In genomic region chr5:103404483-103404882, GRCh38 we compare ENCODE assay signal across 26 cellular contexts.
"Had no signal": no experiment of that assay in that cellular context is flagged by ENCODE, and none has a peak within 500 bp of the region (broad histone marks: within the 10 kb centered on the region; RNA-seq: fewer than 3 reads in every experiment).

No MANE protein-coding gene starts in this region.

- H3K4me1 ChIP-seq: foreskin keratinocyte, gastroesophageal sphincter had no signal

- H3K36me3 ChIP-seq: brain microvascular endothelial cell, gastroesophageal sphincter had no signal

- H3K4me3 ChIP-seq: coronary artery, dorsolateral prefrontal cortex, gastroesophageal sphincter had no signal

- DNase-seq: activated CD4-positive, alpha-beta memory T cell treated with anti-CD3 and anti-CD28 coated beads for 36 hours; activated CD4-positive, alpha-beta T cell treated with anti-CD3 and anti-CD28 coated beads for 36 hours; activated CD4-positive, alpha-beta T cell treated with anti-CD3 and anti-CD28 coated beads, Interleukin-2, amount 10 ng/mL, durations not matched to agents 24 days and 14 days; activated CD4-positive, CD25-positive, alpha-beta regulatory T cell; activated CD4-positive, CD25-positive, alpha-beta regulatory T cell treated with anti-CD3 and anti-CD28 coated beads, Interleukin-2, amount 50 U/mL, for 72 hours; activated CD8-positive, alpha-beta memory T cell treated with anti-CD3 and anti-CD28 coated beads, Interleukin-2, amount 10 ng/mL, durations not matched to agents 7 days and 5 days; activated CD8-positive, alpha-beta memory T cell treated with anti-CD3 and anti-CD28 coated beads, Interleukin-2, amount 50 U/mL, for 4 hours; activated CD8-positive, alpha-beta T cell treated with anti-CD3 and anti-CD28 coated beads, Interleukin-2, amount 10 ng/mL, durations not matched to agents 7 days and 5 days; activated gamma-delta T cell; activated naive CD4-positive, alpha-beta T cell; activated naive CD4-positive, alpha-beta T cell treated with anti-CD3 and anti-CD28 coated beads, Interleukin-2, amount 10 ng/mL, durations not matched to agents 7 days and 5 days; activated naive CD8-positive, alpha-beta T cell treated with anti-CD3 and anti-CD28 coated beads, Interleukin-2, amount 10 ng/mL, durations not matched to agents 7 days and 5 days; activated T-cell treated with anti-CD3 and anti-CD28 coated beads, Interleukin-2, amount 50 U/mL, for 1 hour; activated T-cell treated with anti-CD3 and anti-CD28 coated beads, Interleukin-2, amount 50 U/mL, for 48 hours; brain microvascular endothelial cell; dorsolateral prefrontal cortex; effector memory CD4-positive, alpha-beta T cell; endodermal cell; foreskin keratinocyte; T-helper 2 cell had no signal

- FAIRE-seq: astrocyte, bronchial epithelial cell had no signal

- H3K27me3 ChIP-seq: brain microvascular endothelial cell, dorsolateral prefrontal cortex, foreskin keratinocyte, gastroesophageal sphincter had no signal

- H3K27ac ChIP-seq: brain microvascular endothelial cell, coronary artery, dorsolateral prefrontal cortex, foreskin keratinocyte, gastroesophageal sphincter had no signal

- H3K9me3 ChIP-seq: gastroesophageal sphincter had no signal

- ATAC-seq: activated CD4-positive, alpha-beta T cell treated with anti-CD3 and anti-CD28 coated beads for 36 hours; activated CD8-positive, alpha-beta memory T cell treated with anti-CD3 and anti-CD28 coated beads, Interleukin-2, amount 10 ng/mL, durations not matched to agents 7 days and 5 days; activated CD8-positive, alpha-beta T cell treated with anti-CD3 and anti-CD28 coated beads, Interleukin-2, amount 10 ng/mL, durations not matched to agents 7 days and 5 days; activated naive CD4-positive, alpha-beta T cell treated with anti-CD3 and anti-CD28 coated beads, Interleukin-2, amount 50 U/mL, for 72 hours; esophagus mucosa; foreskin keratinocyte; gastroesophageal sphincter had no signal
